In the genomic region with DNA sequence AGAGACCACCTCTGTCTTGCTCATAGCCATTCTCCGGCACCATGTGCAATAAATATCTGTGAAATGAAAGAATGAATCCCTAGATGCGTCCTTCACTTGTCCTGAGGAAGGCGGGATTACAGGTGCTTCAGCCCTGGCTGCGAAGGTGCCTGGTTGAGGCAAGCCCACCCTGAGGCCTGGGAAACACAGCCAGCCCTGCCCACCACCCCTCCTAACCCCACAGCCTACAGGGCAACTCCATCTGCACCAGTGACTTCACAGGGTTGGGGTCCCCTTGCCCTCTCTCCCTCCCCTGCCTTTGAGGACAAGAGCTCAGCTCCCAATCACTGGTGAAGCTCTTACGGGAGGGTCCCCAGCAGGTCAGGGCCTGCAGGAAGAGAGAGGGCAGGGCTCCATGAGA, we compare ENCODE assay signal across 16 cellular contexts. TPM values are rescaled to one million over a fixed set of nuclear protein-coding genes. Genes with fewer than 3 reads are reported as not detected.
DNase-seq lines count a peak whose midpoint lies in the region; FAIRE-seq and TF ChIP-seq lines count a peak whose summit lies in the region.
"Had no signal": no experiment of that assay in that cellular context is flagged by ENCODE, and none has a peak within 500 bp of the region (broad histone marks: within the 10 kb centered on the region; RNA-seq: fewer than 3 reads in every experiment).

No MANE protein-coding gene starts in this region.

- no peak overlapping the region for H2AK5ac ChIP-seq in mesendoderm (ENCODE audit: low read length)

- H3K4me3 ChIP-seq in kidney (ENCODE audit: low read length in 2 of 2) (no peak overlapping the region), spleen (no peak overlapping the region), mesendoderm (ENCODE audit: low read length) (no peak overlapping the region)
- H3K4me3 ChIP-seq: A549 had no signal

- no peaks in the 10 kb centered on the region for H3K79me1 ChIP-seq in mesendoderm (ENCODE audit: low read length)

- H3K9ac ChIP-seq in kidney (ENCODE audit: low read length in 2 of 2): no peak overlapping the region
- no peak overlapping the region for H3K9ac ChIP-seq in mesendoderm (ENCODE audit: low read length)

- H2BK120ac ChIP-seq in mesendoderm (ENCODE audit: low read depth, low read length): no peak overlapping the region

- H3K18ac ChIP-seq in mesendoderm (ENCODE audit: low read length): no peak overlapping the region

- no peak for DNase-seq in T-helper 2 cell treated with Interferon-gamma antibody and Interleukin-4, amounts not matched to agents 5 μg/mL and 100 μg/mL, for 36 hours (ENCODE audit: low spot score)
- no peak for DNase-seq in T-helper 2 cell
- DNase-seq in activated T-helper 2 cell treated with anti-CD3 and anti-CD28 coated beads, Interferon-gamma antibody, Interleukin-2, Interleukin-4, amounts not matched to agents 10 μg/mL and 5 μg/mL and 100 μg/mL, durations not matched to agents 14 hours and 24 hours and 36 hours (ENCODE audit: low spot score): no peak
- peak; percentile 35 for DNase-seq in kidney
- DNase-seq in spleen: peak; percentile 44
- DNase-seq in NCI-H128 (lab: John Stamatoyannopoulos, UW; ENCODE audit: unreplicated experiment): no peak
- DNase-seq in pons (ENCODE audit: low spot score): no peak
- no peak for DNase-seq in mesendoderm
- DNase-seq: activated CD4-positive, alpha-beta T cell treated with anti-CD3 and anti-CD28 coated beads for 48 hours; DMS79; NCI-H1092; NCI-H82 had no signal

- no peak overlapping the region for H3K27ac ChIP-seq in kidney (ENCODE audit: low read depth in 2 of 2, low read length in 2 of 2)
- H3K27ac ChIP-seq in spleen: peak overlapping the region in 5 of 8 donors; percentile 63 to 77 (median 69)
- H3K27ac ChIP-seq in mesendoderm (ENCODE audit: low read depth, low read length): no peak overlapping the region

- peak overlapping the region; percentile 82 for H3K4me3 Mint-ChIP-seq in T-helper 2 cell treated with Interferon-gamma antibody and Interleukin-4, amounts not matched to agents 5 μg/mL and 100 μg/mL, for 36 hours
- H3K4me3 Mint-ChIP-seq in activated T-helper 2 cell treated with anti-CD3 and anti-CD28 coated beads, Interferon-gamma antibody, Interleukin-2, Interleukin-4, amounts not matched to agents 10 μg/mL and 5 μg/mL and 100 μg/mL, durations not matched to agents 14 hours and 24 hours and 36 hours (ENCODE audit: low read depth): peak overlapping the region; percentile 75

- H3K27me3 ChIP-seq in spleen (replicated peaks in 1 of 7) (no peaks in the 10 kb centered on the region), mesendoderm (ENCODE audit: insufficient read depth, low read length, poor library complexity) (no peaks in the 10 kb centered on the region)

- no peak overlapping the region for H2BK5ac ChIP-seq in mesendoderm (ENCODE audit: low read length)

- TF ChIP-seq CTCF in kidney (IDR thresholded peaks at IDR 0.05; ENCODE audit: borderline replicate concordance, extremely low read depth, insufficient read depth) (no peak), spleen (IDR thresholded peaks at IDR 0.05 in 8 of 11, conservative IDR thresholded peaks at IDR 0.05 in 3 of 11) (no peak)

- H3K4me1 Mint-ChIP-seq in T-helper 2 cell treated with Interferon-gamma antibody and Interleukin-4, amounts not matched to agents 5 μg/mL and 100 μg/mL, for 36 hours (ENCODE audit: low read depth): peaks cover 24% of the 10 kb centered on the region
- peaks cover 21% of the 10 kb centered on the region for H3K4me1 Mint-ChIP-seq in activated T-helper 2 cell treated with anti-CD3 and anti-CD28 coated beads, Interferon-gamma antibody, Interleukin-2, Interleukin-4, amounts not matched to agents 10 μg/mL and 5 μg/mL and 100 μg/mL, durations not matched to agents 14 hours and 24 hours and 36 hours (ENCODE audit: low read depth)

- no peak overlapping the region for H4K5ac ChIP-seq in mesendoderm (ENCODE audit: low read length)

- no peak for FAIRE-seq in kidney (lab: Jason Lieb, UNC)
- FAIRE-seq: A549, bronchial epithelial cell had no signal

- no peaks in the 10 kb centered on the region for H3K36me3 ChIP-seq in kidney (ENCODE audit: control insufficient read depth in 1 of 2, insufficient read depth in 2 of 2, low read length in 2 of 2)
- H3K36me3 ChIP-seq in spleen: no peaks in the 10 kb centered on the region
- no peaks in the 10 kb centered on the region for H3K36me3 ChIP-seq in mesendoderm (ENCODE audit: control insufficient read depth, insufficient read depth, low read length)

- H3K56ac ChIP-seq in mesendoderm (ENCODE audit: low read length): no peak overlapping the region

- 82 to 89% (median 87%) methylated on average over 5 of the region's 5 CpGs for WGBS in spleen, 5 donors
- no CpG with 5 or more reads among the region's 5 CpGs for WGBS in mesendoderm (ENCODE audit: extremely low coverage, insufficient coverage, low lambda C conversion rate)

- H3K9me3 ChIP-seq in kidney (ENCODE audit: control insufficient read depth in 1 of 2, low read length in 2 of 2) (no peaks in the 10 kb centered on the region), spleen (no peaks in the 10 kb centered on the region)
- H3K9me3 ChIP-seq: A549 had no signal

- H3K9me3 Mint-ChIP-seq in T-helper 2 cell treated with Interferon-gamma antibody and Interleukin-4, amounts not matched to agents 5 μg/mL and 100 μg/mL, for 36 hours: no peaks in the 10 kb centered on the region
- no peaks in the 10 kb centered on the region for H3K9me3 Mint-ChIP-seq in activated T-helper 2 cell treated with anti-CD3 and anti-CD28 coated beads, Interferon-gamma antibody, Interleukin-2, Interleukin-4, amounts not matched to agents 10 μg/mL and 5 μg/mL and 100 μg/mL, durations not matched to agents 14 hours and 24 hours and 36 hours

- peaks cover 6% of the 10 kb centered on the region for H3K27me3 Mint-ChIP-seq in T-helper 2 cell treated with Interferon-gamma antibody and Interleukin-4, amounts not matched to agents 5 μg/mL and 100 μg/mL, for 36 hours (ENCODE audit: low read depth)
- H3K27me3 Mint-ChIP-seq in activated T-helper 2 cell treated with anti-CD3 and anti-CD28 coated beads, Interferon-gamma antibody, Interleukin-2, Interleukin-4, amounts not matched to agents 10 μg/mL and 5 μg/mL and 100 μg/mL, durations not matched to agents 14 hours and 24 hours and 36 hours (ENCODE audit: low read depth): no peaks in the 10 kb centered on the region

- H3K4me1 ChIP-seq in kidney (ENCODE audit: control insufficient read depth in 1 of 2, insufficient read depth in 1 of 2, low read depth in 1 of 2, low read length in 2 of 2) (peaks cover 0 to 19% of the 10 kb centered on the region in 2 donors), spleen (peaks cover 10 to 59% (median 35%) of the 10 kb centered on the region in 6 donors), mesendoderm (ENCODE audit: control insufficient read depth, low read depth, low read length) (peaks cover 3% of the 10 kb centered on the region)

- no peak overlapping the region for H2BK15ac ChIP-seq in mesendoderm (replicated peaks; ENCODE audit: low read depth)

- no peak overlapping the region for H4K8ac ChIP-seq in mesendoderm (ENCODE audit: low read depth, low read length)

- no peak overlapping the region for H3K23ac ChIP-seq in mesendoderm (ENCODE audit: low read length)

- no peak for TF ChIP-seq POLR2A in spleen (IDR thresholded peaks at IDR 0.05)

- H3K79me2 ChIP-seq in mesendoderm (ENCODE audit: control insufficient read depth, insufficient read depth, low read length): no peaks in the 10 kb centered on the region

- no peak overlapping the region for H3K4me2 ChIP-seq in mesendoderm (ENCODE audit: low read length)
- H3K4me2 ChIP-seq: A549 had no signal

- peaks cover 2% of the 10 kb centered on the region for H3K36me3 Mint-ChIP-seq in T-helper 2 cell treated with Interferon-gamma antibody and Interleukin-4, amounts not matched to agents 5 μg/mL and 100 μg/mL, for 36 hours (ENCODE audit: low read depth)
- H3K36me3 Mint-ChIP-seq in activated T-helper 2 cell treated with anti-CD3 and anti-CD28 coated beads, Interferon-gamma antibody, Interleukin-2, Interleukin-4, amounts not matched to agents 10 μg/mL and 5 μg/mL and 100 μg/mL, durations not matched to agents 14 hours and 24 hours and 36 hours (ENCODE audit: low read depth): no peaks in the 10 kb centered on the region

- H3K27ac Mint-ChIP-seq in T-helper 2 cell treated with Interferon-gamma antibody and Interleukin-4, amounts not matched to agents 5 μg/mL and 100 μg/mL, for 36 hours: peak overlapping the region; percentile 92
- H3K27ac Mint-ChIP-seq in activated T-helper 2 cell treated with anti-CD3 and anti-CD28 coated beads, Interferon-gamma antibody, Interleukin-2, Interleukin-4, amounts not matched to agents 10 μg/mL and 5 μg/mL and 100 μg/mL, durations not matched to agents 14 hours and 24 hours and 36 hours: peak overlapping the region; percentile 89

- intact Hi-C loops in activated T-helper 2 cell treated with anti-CD3 and anti-CD28 coated beads, Interferon-gamma antibody, Interleukin-2, Interleukin-4, amounts not matched to agents 10 μg/mL and 5 μg/mL and 100 μg/mL, durations not matched to agents 14 hours and 24 hours and 36 hours (cut with micrococcal nuclease): no loop called here
- intact Hi-C loops in kidney (cut with DNase I): no loop called here
- intact Hi-C loops in spleen (cut with DNase I; ENCODE audit: low total_unique reads): no loop called here

- H3K4ac ChIP-seq in mesendoderm (ENCODE audit: low read depth, low read length): no peak overlapping the region

RNA-seq across cellular contexts. Expression of a gene that starts 17.5 kb away (rescaled TPM):
- total RNA-seq in activated T-helper 2 cell treated with anti-CD3 and anti-CD28 coated beads, Interferon-gamma antibody, Interleukin-2, Interleukin-4, amounts not matched to agents 10 μg/mL and 5 μg/mL and 100 μg/mL, durations not matched to agents 14 hours and 24 hours and 36 hours: not detected in 2 replicates
- total RNA-seq in kidney (not detected), spleen (not detected)
- polyA plus RNA-seq in kidney (ENCODE audit: insufficient read depth, low read depth, low replicate concordance) (not detected), spleen (under 1 TPM in 1 of 3 donors, not detected in 2; 0.35 TPM)
- not detected for polyA plus RNA-seq in mesendoderm (2013, experiment 1 of 2)
- not detected for polyA plus RNA-seq in mesendoderm (2013, experiment 2 of 2)
- total RNA-seq: bronchial epithelial cell, left colon, renal cortical epithelial cell had no signal

Comparison
In these comparisons a context has a peak if more than half of its experiments do, and no peak if none do; other contexts are left out.
1. DNase-seq: peak in kidney (single experiment) and spleen (single experiment); none in T-helper 2 cell treated with Interferon-gamma antibody and Interleukin-4, amounts not matched to agents 5 μg/mL and 100 μg/mL, for 36 hours (single experiment), T-helper 2 cell (0 of 5), activated T-helper 2 cell treated with anti-CD3 and anti-CD28 coated beads, Interferon-gamma antibody, Interleukin-2, Interleukin-4, amounts not matched to agents 10 μg/mL and 5 μg/mL and 100 μg/mL, durations not matched to agents 14 hours and 24 hours and 36 hours (single experiment), NCI-H128 (single experiment), pons (single experiment) and mesendoderm (single experiment).
2. H3K27ac ChIP-seq: peak in spleen (5 of 8); none in kidney (0 of 2) and mesendoderm (single experiment).